ENCODE assay signal across 18 cellular contexts in genomic region chr5:44807269-44807668, GRCh38. TPM values are rescaled to one million over a fixed set of nuclear protein-coding genes. Genes with fewer than 3 reads are reported as not detected.
A peak's percentile ranks its signal among the peaks of the same experiment; 100 is the strongest.
DNase-seq lines count a peak whose midpoint lies in the region; ATAC-seq and TF ChIP-seq lines count a peak whose summit lies in the region.
"Had no signal": no experiment of that assay in that cellular context is flagged by ENCODE, and none has a peak within 500 bp of the region (broad histone marks: within the 10 kb centered on the region; RNA-seq: fewer than 3 reads in every experiment).

No MANE protein-coding gene starts in this region.

- 44% methylated on average over 1 of the region's 1 CpG for WGBS in mammary epithelial cell (ENCODE audit: low coverage, missing lambda C conversion rate)

- H4K20me1 ChIP-seq in mammary epithelial cell (ENCODE audit: insufficient read depth, low read length) (no peaks in the 10 kb centered on the region), neural progenitor cell (ENCODE audit: low read depth) (peaks cover 14% of the 10 kb centered on the region)

- H3K4me3 Mint-ChIP-seq in neural progenitor cell: no peak overlapping the region

- peaks cover 36% of the 10 kb centered on the region for H3K79me2 ChIP-seq in mammary epithelial cell (ENCODE audit: insufficient read depth, low read length)
- H3K79me2 ChIP-seq in neural progenitor cell (ENCODE audit: low read depth): peaks cover 42% of the 10 kb centered on the region

- intact Hi-C loops in mammary epithelial cell (cut with micrococcal nuclease) (no loop called here), sciatic nerve (cut with DNase I) (no loop called here)

- BruUV-seq in mammary epithelial cell (replicated peaks; lab: Mats Ljungman, UMichigan): no TSS peak

- H3K36me3 Mint-ChIP-seq in neural progenitor cell: no peaks in the 10 kb centered on the region

- no peak overlapping the region for H2AFZ ChIP-seq in mammary epithelial cell (ENCODE audit: low read depth, low read length)
- no peak overlapping the region for H2AFZ ChIP-seq in neural progenitor cell (replicated peaks)

- H3K9me3 ChIP-seq in mammary epithelial cell (replicated peaks; ENCODE audit: insufficient read depth, low read length) (no peaks in the 10 kb centered on the region), neural progenitor cell (ENCODE audit: low read depth) (no peaks in the 10 kb centered on the region)
- H3K9me3 ChIP-seq: A549, uterus had no signal

- CTCF ChIA-PET in mammary epithelial cell (lab: Charles Lee; ENCODE audit: low non-redundant PET): no interaction called here

- peaks cover 21% of the 10 kb centered on the region for H3K4me1 Mint-ChIP-seq in neural progenitor cell

- no peak overlapping the region for H3K9ac ChIP-seq in mammary epithelial cell (ENCODE audit: insufficient read depth, low read length)
- no peak overlapping the region for H3K9ac ChIP-seq in neural progenitor cell

- peaks cover 8% of the 10 kb centered on the region for H3K4me1 ChIP-seq in mammary epithelial cell (ENCODE audit: insufficient read depth, low read length)
- H3K4me1 ChIP-seq in neural progenitor cell: peaks cover 11% of the 10 kb centered on the region
- H3K4me1 ChIP-seq: uterus had no signal

- H3K27me3 ChIP-seq in mammary epithelial cell (ENCODE audit: insufficient read depth, low read length) (no peaks in the 10 kb centered on the region), neural progenitor cell (no peaks in the 10 kb centered on the region)
- H3K27me3 ChIP-seq: brain microvascular endothelial cell, uterus had no signal

- no peak for ATAC-seq in sciatic nerve
- ATAC-seq: A549 had no signal

- DNase-seq in NCI-H510A treated with DMSO at 0.1 percent for 48 hours (lab: John Stamatoyannopoulos, UW): peak; percentile 42
- no peak for DNase-seq in NCI-H510A (lab: John Stamatoyannopoulos, UW)
- peak; percentile 16 for DNase-seq in NCI-H69 (lab: John Stamatoyannopoulos, UW)
- peak; percentile 71 for DNase-seq in mammary epithelial cell
- DNase-seq in neural progenitor cell (ENCODE audit: low spot score): no peak
- DNase-seq in T-helper 9 cell: no peak
- no peak for DNase-seq in sciatic nerve (ENCODE audit: low spot score)
- DNase-seq in NCI-H146 (lab: John Stamatoyannopoulos, UW): no peak
- DNase-seq: activated CD8-positive, alpha-beta memory T cell treated with anti-CD3 and anti-CD28 coated beads for 24 hours; activated naive CD4-positive, alpha-beta T cell; brain microvascular endothelial cell; foreskin melanocyte; KBM-7; mesendoderm; stimulated activated naive CD4-positive, alpha-beta T cell treated with Interleukin-2 at 50 U/mL for 16 hours; uterus had no signal

- dilution Hi-C loops in mammary epithelial cell (cut with HindIII; ENCODE audit: low sequenced_read_pairs): no loop called here

- H3K27ac Mint-ChIP-seq in neural progenitor cell: no peak overlapping the region

- in situ Hi-C loops in mammary epithelial cell (cut with MboI; ENCODE audit: low sequenced_read_pairs in 2 of 2): no loop called here

- H3K27ac ChIP-seq in mammary epithelial cell (ENCODE audit: insufficient read depth, low read depth, low read length) (no peak overlapping the region), neural progenitor cell (no peak overlapping the region)
- H3K27ac ChIP-seq: A549, brain microvascular endothelial cell, SK-N-MC, uterus had no signal

- no peak for TF ChIP-seq CTCF in mammary epithelial cell (conservative IDR thresholded peaks at IDR 0.05 in 1 of 2, IDR thresholded peaks at IDR 0.05 in 1 of 2; ENCODE audit: extremely low read depth in 1 of 2, insufficient read depth in 1 of 2, low read depth in 1 of 2, low read length in 2 of 2)
- TF ChIP-seq CTCF in neural progenitor cell (IDR thresholded peaks at IDR 0.05): no peak

- H3K36me3 ChIP-seq in mammary epithelial cell (ENCODE audit: insufficient read depth, low read length): peaks cover 7% of the 10 kb centered on the region
- peaks cover under 1% of the 10 kb centered on the region for H3K36me3 ChIP-seq in neural progenitor cell
- H3K36me3 ChIP-seq: brain microvascular endothelial cell, uterus had no signal

- H3K27me3 Mint-ChIP-seq in neural progenitor cell (ENCODE audit: insufficient read depth, low read depth): no peaks in the 10 kb centered on the region

- no peak overlapping the region for H3K4me3 ChIP-seq in mammary epithelial cell (replicated peaks in 1 of 3; ENCODE audit: insufficient read depth in 1 of 3, low read depth in 2 of 3, low read length in 3 of 3)
- H3K4me3 ChIP-seq in neural progenitor cell: no peak overlapping the region
- H3K4me3 ChIP-seq: A549, uterus had no signal

- peaks cover 5% of the 10 kb centered on the region for H3F3A ChIP-seq in neural progenitor cell (ENCODE audit: low read depth)

- H3K9me3 Mint-ChIP-seq in neural progenitor cell: no peaks in the 10 kb centered on the region

- peak overlapping the region; percentile 73 for H3K4me2 ChIP-seq in mammary epithelial cell (ENCODE audit: insufficient read depth, low read depth, low read length)
- peak overlapping the region; percentile 73 for H3K4me2 ChIP-seq in neural progenitor cell

RNA-seq across cellular contexts. Expression of gene MRPS30, which starts 1.5 kb away (rescaled TPM):
- total RNA-seq in mammary epithelial cell (10 to 100 TPM; 43.3 to 68.7 TPM), neural progenitor cell (ENCODE audit: low replicate concordance) (87.4 and 92.3 TPM in 2 replicates), sciatic nerve (45.5 TPM)
- polyA plus RNA-seq in mammary epithelial cell: 36.1 TPM
- 105 TPM for polyA minus RNA-seq in mammary epithelial cell

Comparison
In these comparisons a context has a peak if more than half of its experiments do, and no peak if none do; other contexts are left out.
1. DNase-seq: peak in NCI-H510A treated with DMSO at 0.1 percent for 48 hours (single experiment), NCI-H69 (single experiment) and mammary epithelial cell (single experiment); none in NCI-H510A (single experiment), neural progenitor cell (single experiment), T-helper 9 cell (single experiment), sciatic nerve (single experiment) and NCI-H146 (single experiment).